Comparison of ENCODE assay signal across 7 cellular contexts in genomic region chr16:81737885-81738536, GRCh38. TPM values are rescaled to one million over a fixed set of nuclear protein-coding genes. Genes with fewer than 3 reads are reported as not detected.
DNase-seq lines count a peak whose midpoint lies in the region; ATAC-seq and TF ChIP-seq lines count a peak whose summit lies in the region.

No MANE protein-coding gene starts in this region.

- no peaks in the 10 kb centered on the region for H3K36me3 ChIP-seq in skeletal muscle satellite cell (ENCODE audit: insufficient read depth, low read length)

- peak overlapping the region; percentile 82 for H3K4me2 ChIP-seq in skeletal muscle satellite cell (ENCODE audit: low read length)

- peak; percentile 90 for TF ChIP-seq CTCF in GM13976 (IDR thresholded peaks at IDR 0.05; ENCODE audit: borderline replicate concordance, control extremely low read depth, extremely low read depth, insufficient read depth, missing control alignments)
- peak; percentile 72 for TF ChIP-seq CTCF in astrocyte of the cerebellum (IDR thresholded peaks at IDR 0.05; ENCODE audit: low read depth, low read length, missing control alignments)

- DNase-seq in GM13976 (ENCODE audit: low spot score) (peak; percentile 87), NCI-H187 (lab: John Stamatoyannopoulos, UW) (peak; percentile 66 to 70), T-helper 9 cell (peak; percentile 80), astrocyte of the cerebellum (ENCODE audit: low read depth) (peak; percentile 65), hypothalamus (lab: John Stamatoyannopoulos, UW) (peak in 48 of 51 donors; percentile 8 to 86 (median 54))

- H3K9ac ChIP-seq in skeletal muscle satellite cell (ENCODE audit: low read depth, low read length): no peak overlapping the region

- H3K4me3 ChIP-seq in astrocyte of the cerebellum (ENCODE audit: low read depth, low read length): peak overlapping the region; percentile 27
- peak overlapping the region; percentile 62 for H3K4me3 ChIP-seq in skeletal muscle satellite cell (ENCODE audit: low read length)

- peak; percentile 59 for ATAC-seq in HG02884 (IDR thresholded peaks at IDR 0.05; ENCODE audit: unreplicated experiment)

- in situ Hi-C loops in GM13976 (cut with MboI; ENCODE audit: low sequenced_read_pairs, unreplicated experiment): no loop called here
- in situ Hi-C loops in astrocyte of the cerebellum (cut with HindIII; ENCODE audit: low sequenced_read_pairs): loop anchor here (10.0 to 25.0 kb wide), 2 partner anchors 343 to 701 kb away; partner anchors contain the start of gene ATMIN

- no peaks in the 10 kb centered on the region for H3K9me3 ChIP-seq in skeletal muscle satellite cell (replicated peaks; ENCODE audit: low read length)

- peaks cover 8% of the 10 kb centered on the region for H3K27me3 ChIP-seq in skeletal muscle satellite cell (ENCODE audit: control insufficient read depth, insufficient read depth, low read length)

- H3K4me1 ChIP-seq in skeletal muscle satellite cell (ENCODE audit: control insufficient read depth, insufficient read depth, low read length): no peaks in the 10 kb centered on the region

RNA-seq across cellular contexts. Expression of gene PLCG2, which starts 41.1 kb away (rescaled TPM):
- under 0.01 and 1.3 TPM in 2 replicates for total RNA-seq in skeletal muscle satellite cell (2012; rRNA removed)

Comparison
In these comparisons a context has a peak if more than half of its experiments do, and no peak if none do; other contexts are left out.
1. Peak in every context shown above with its lines: DNase-seq, ATAC-seq and H3K4me3 ChIP-seq.